ENCODE assay signal across 8 cellular contexts in the genomic region with DNA sequence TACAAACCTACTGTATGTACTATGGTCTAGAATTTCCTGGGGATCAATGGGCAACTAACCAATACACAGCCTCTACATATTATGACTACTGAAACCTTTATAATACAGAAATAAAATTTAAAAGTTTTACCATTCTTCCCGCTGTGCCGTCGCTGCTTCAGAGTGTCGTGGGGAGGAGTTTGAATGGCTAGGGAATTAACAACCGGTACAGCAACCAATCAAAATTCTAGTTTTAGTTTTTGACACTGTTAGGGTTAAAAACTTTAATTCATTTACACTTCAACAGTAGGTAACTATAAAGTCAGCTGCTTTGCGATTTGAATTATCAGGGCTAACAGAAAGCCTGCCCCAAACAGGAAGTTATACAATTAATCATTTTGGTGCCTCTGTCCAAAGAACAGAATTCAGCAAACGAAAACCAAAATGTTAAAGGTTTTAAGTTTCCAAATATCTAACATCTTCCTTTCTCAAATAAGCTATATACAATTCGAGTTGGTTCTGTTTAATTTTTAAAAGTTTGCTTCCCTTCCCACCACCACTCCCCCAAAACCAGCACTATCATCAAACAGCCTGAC. TPM values are rescaled to one million over a fixed set of nuclear protein-coding genes. Genes with fewer than 3 reads are reported as not detected.
DNase-seq lines count a peak whose midpoint lies in the region; ATAC-seq, FAIRE-seq and TF ChIP-seq lines count a peak whose summit lies in the region.

No MANE protein-coding gene starts in this region.

- H3K4me1 Mint-ChIP-seq in activated T-cell treated with anti-CD3 and anti-CD28 coated beads, Interleukin-2, amount 50 U/mL, for 24 hours (ENCODE audit: low read depth), result peaks cover 54% of the 10 kb centered on the region
- peaks cover 58% of the 10 kb centered on the region for H3K4me1 Mint-ChIP-seq in activated CD4-positive, alpha-beta memory T cell treated with anti-CD3 and anti-CD28 coated beads, Interleukin-2, amount 10 ng/mL, durations not matched to agents 7 days and 5 days

- H3K27ac ChIP-seq in iPS-18a (ENCODE audit: low read length), result peak overlapping the region; percentile 96
- peak overlapping the region in 4 of 5 donors; percentile 99 to 100 (median 100) for H3K27ac ChIP-seq in stomach

- peak overlapping the region; percentile 89 for H3K4me3 Mint-ChIP-seq in activated T-cell treated with anti-CD3 and anti-CD28 coated beads, Interleukin-2, amount 50 U/mL, for 24 hours
- H3K4me3 Mint-ChIP-seq in activated CD4-positive, alpha-beta memory T cell treated with anti-CD3 and anti-CD28 coated beads, Interleukin-2, amount 10 ng/mL, durations not matched to agents 7 days and 5 days, result peak overlapping the region; percentile 95

- no peak for TF ChIP-seq POLR2A in stomach (IDR thresholded peaks at IDR 0.05)

- no peak for DNase-seq in activated T-cell treated with anti-CD3 and anti-CD28 coated beads, Interleukin-2, amount 50 U/mL, for 24 hours
- no peak for DNase-seq in activated T-cell treated with anti-CD3 and anti-CD28 coated beads, Interleukin-2, amount 50 U/mL, for 48 hours
- DNase-seq in activated CD4-positive, alpha-beta memory T cell treated with anti-CD3 and anti-CD28 coated beads, Interleukin-2, amount 10 ng/mL, durations not matched to agents 7 days and 5 days, result no peak
- DNase-seq in stomach (no peak), ecto neural progenitor cell (ENCODE audit: low spot score) (no peak), HTR-8/SVneo (ENCODE audit: insufficient read length, low spot score) (no peak)

- no peaks in the 10 kb centered on the region for H3K27me3 Mint-ChIP-seq in activated T-cell treated with anti-CD3 and anti-CD28 coated beads, Interleukin-2, amount 50 U/mL, for 24 hours
- H3K27me3 Mint-ChIP-seq in activated CD4-positive, alpha-beta memory T cell treated with anti-CD3 and anti-CD28 coated beads, Interleukin-2, amount 10 ng/mL, durations not matched to agents 7 days and 5 days, result no peaks in the 10 kb centered on the region

- no peak for TF ChIP-seq EP300 in stomach (IDR thresholded peaks at IDR 0.05)

- intact Hi-C loops in stomach (cut with DNase I; ENCODE audit: low total_unique reads), result no loop called here

- no peaks in the 10 kb centered on the region for H3K9me3 Mint-ChIP-seq in activated T-cell treated with anti-CD3 and anti-CD28 coated beads, Interleukin-2, amount 50 U/mL, for 24 hours
- H3K9me3 Mint-ChIP-seq in activated CD4-positive, alpha-beta memory T cell treated with anti-CD3 and anti-CD28 coated beads, Interleukin-2, amount 10 ng/mL, durations not matched to agents 7 days and 5 days, result no peaks in the 10 kb centered on the region

- peak overlapping the region; percentile 99 for H3K27ac Mint-ChIP-seq in activated T-cell treated with anti-CD3 and anti-CD28 coated beads, Interleukin-2, amount 50 U/mL, for 24 hours
- H3K27ac Mint-ChIP-seq in activated CD4-positive, alpha-beta memory T cell treated with anti-CD3 and anti-CD28 coated beads, Interleukin-2, amount 10 ng/mL, durations not matched to agents 7 days and 5 days, result peak overlapping the region; percentile 96

- CTCF ChIA-PET in activated CD4-positive, alpha-beta memory T cell treated with anti-CD3 and anti-CD28 coated beads, Interleukin-2, amount 10 ng/mL, durations not matched to agents 7 days and 5 days (lab: Charles Lee), result interaction anchor here (1.5 to 4.8 kb wide), 4 partner anchors 11 to 87 kb away, joined by 4 to 38 read pairs (median 11); a partner anchor contains a TSS

- no peaks in the 10 kb centered on the region for H3K27me3 ChIP-seq in iPS-18a (ENCODE audit: control insufficient read depth, insufficient read depth, low read length)
- H3K27me3 ChIP-seq in stomach, result no peaks in the 10 kb centered on the region

- FAIRE-seq in HTR-8/SVneo (lab: Jason Lieb, UNC), result no peak

- 0 to 1% (median 1%) methylated on average over 8 of the region's 8 CpGs for WGBS in stomach, 5 donors

- H3K4me1 ChIP-seq in iPS-18a (ENCODE audit: control insufficient read depth, low read depth, low read length), result peaks cover 36% of the 10 kb centered on the region
- peaks cover 48 to 78% (median 59%) of the 10 kb centered on the region in 4 donors for H3K4me1 ChIP-seq in stomach

- no peak for ATAC-seq in HG02678 (IDR thresholded peaks at IDR 0.05; ENCODE audit: unreplicated experiment)

- H3K4me3 ChIP-seq in iPS-18a (ENCODE audit: low read length) (peak overlapping the region; percentile 96), stomach (peak overlapping the region; percentile 76 to 97 (median 90))

- H3K9ac ChIP-seq in iPS-18a (ENCODE audit: low read length), result peak overlapping the region; percentile 100

- no peaks in the 10 kb centered on the region for H3K9me3 ChIP-seq in iPS-18a (ENCODE audit: control insufficient read depth, low read depth, low read length)
- no peaks in the 10 kb centered on the region for H3K9me3 ChIP-seq in stomach

- H3K36me3 ChIP-seq in iPS-18a (ENCODE audit: control insufficient read depth, low read depth, low read length) (peaks cover 63% of the 10 kb centered on the region), stomach (peaks cover 0 to 34% (median 14%) of the 10 kb centered on the region in 4 donors)

- POLR2A ChIA-PET in activated CD4-positive, alpha-beta memory T cell treated with anti-CD3 and anti-CD28 coated beads, Interleukin-2, amount 10 ng/mL, durations not matched to agents 7 days and 5 days (lab: Charles Lee), result interaction anchor here (1.5 to 12.4 kb wide), 11 partner anchors 7 to 67 kb away, joined by 3 to 313 read pairs (median 6); a partner anchor contains a TSS

- H3K36me3 Mint-ChIP-seq in activated T-cell treated with anti-CD3 and anti-CD28 coated beads, Interleukin-2, amount 50 U/mL, for 24 hours (ENCODE audit: low read depth), result peaks cover 94% of the 10 kb centered on the region
- H3K36me3 Mint-ChIP-seq in activated CD4-positive, alpha-beta memory T cell treated with anti-CD3 and anti-CD28 coated beads, Interleukin-2, amount 10 ng/mL, durations not matched to agents 7 days and 5 days (ENCODE audit: low read depth), result peaks cover 76% of the 10 kb centered on the region

- TF ChIP-seq CTCF in stomach (IDR thresholded peaks at IDR 0.05), result no peak

RNA-seq across cellular contexts. Expression of a gene that starts 2.3 kb away (rescaled TPM):
- total RNA-seq in activated CD4-positive, alpha-beta memory T cell treated with anti-CD3 and anti-CD28 coated beads, Interleukin-2, amount 10 ng/mL, durations not matched to agents 7 days and 5 days, result 100 to 1,000 TPM; 355 to 366 TPM
- total RNA-seq in stomach, result 100 to 1,000 TPM in 2 of 5 donors, 10 to 100 TPM in 3; 87.0 to 179 (median 95.7) TPM
- 100 to 1,000 TPM; 112 to 161 (median 143) TPM for polyA plus RNA-seq in stomach

RNA-seq across cellular contexts. Expression of a gene that starts 58.8 kb away (rescaled TPM):
- 100 to 1,000 TPM; 291 to 295 TPM for total RNA-seq in activated CD4-positive, alpha-beta memory T cell treated with anti-CD3 and anti-CD28 coated beads, Interleukin-2, amount 10 ng/mL, durations not matched to agents 7 days and 5 days
- 100 to 1,000 TPM in 4 of 5 donors, 10 to 100 TPM in 1; 71.8 to 456 (median 132) TPM for total RNA-seq in stomach
- polyA plus RNA-seq in stomach, result 100 to 1,000 TPM; 141 to 204 (median 202) TPM

RNA-seq across cellular contexts. Expression of a gene that starts 58.9 kb away (rescaled TPM):
- 10 to 100 TPM; 35.4 to 36.1 TPM for total RNA-seq in activated CD4-positive, alpha-beta memory T cell treated with anti-CD3 and anti-CD28 coated beads, Interleukin-2, amount 10 ng/mL, durations not matched to agents 7 days and 5 days
- 10 to 100 TPM in 3 of 5 donors, 1 to 10 TPM in 1, under 1 TPM in 1; 0.58 to 35.1 (median 13.8) TPM for total RNA-seq in stomach
- polyA plus RNA-seq in stomach, result 10 to 100 TPM; 29.9 to 33.2 (median 31.8) TPM
